In the genomic region with DNA sequence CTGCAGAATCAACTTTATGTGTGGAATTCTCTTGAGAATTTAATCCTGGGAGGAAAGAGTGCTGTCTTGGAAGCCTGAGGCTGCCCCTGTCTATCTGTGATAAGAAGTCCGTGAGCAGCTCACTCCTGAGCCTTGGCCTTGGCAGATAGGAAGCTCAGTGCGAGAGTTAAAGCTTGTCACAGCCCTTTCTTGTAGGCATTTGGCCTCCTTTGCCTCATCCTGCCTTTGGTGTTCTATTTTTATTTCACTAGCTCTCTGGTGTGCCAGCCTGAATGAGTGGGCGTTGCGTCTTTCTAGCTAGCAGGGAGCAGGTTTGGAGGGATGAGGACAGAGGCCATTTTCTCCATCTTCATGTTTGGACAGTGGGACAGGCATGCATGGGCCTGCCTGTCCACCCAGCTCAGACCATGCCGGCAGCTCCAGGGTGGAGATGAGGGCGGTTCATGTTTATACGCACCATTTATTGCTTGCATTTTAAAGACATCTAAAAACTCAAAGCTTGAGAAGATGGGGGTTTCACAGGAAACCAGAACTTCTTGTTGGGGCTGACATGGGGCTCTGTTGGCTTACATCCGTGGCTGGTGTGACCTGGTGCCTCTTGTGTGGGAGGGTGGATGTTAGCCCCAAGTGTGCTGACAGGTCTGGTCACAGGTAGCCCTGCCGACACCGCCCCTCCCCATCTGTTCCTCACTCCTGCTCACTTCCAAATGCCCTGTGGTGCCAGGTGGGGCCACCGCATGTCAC, we compare ENCODE assay signal across 9 cellular contexts. TPM values are rescaled to one million over a fixed set of nuclear protein-coding genes. Genes with fewer than 3 reads are reported as not detected.
DNase-seq lines count a peak whose midpoint lies in the region; ATAC-seq, FAIRE-seq and TF ChIP-seq lines count a peak whose summit lies in the region.
"Had no signal": no experiment of that assay in that cellular context is flagged by ENCODE, and none has a peak within 500 bp of the region (broad histone marks: within the 10 kb centered on the region; RNA-seq: fewer than 3 reads in every experiment).

No MANE protein-coding gene starts in this region.

- TF ChIP-seq POLR2A in GM12892 (IDR thresholded peaks at IDR 0.05; ENCODE audit: low read depth, low read length) (no peak), thyroid gland (IDR thresholded peaks at IDR 0.05) (peak in 1 of 2 donors; percentile 11)

- H3K9me3 ChIP-seq in T-helper 17 cell (ENCODE audit: control insufficient read depth, low read length, poor library complexity, severe bottlenecking), result no peaks in the 10 kb centered on the region
- no peaks in the 10 kb centered on the region for H3K9me3 ChIP-seq in mucosa of descending colon
- H3K9me3 ChIP-seq in thyroid gland, result no peaks in the 10 kb centered on the region

- H3K36me3 Mint-ChIP-seq in T-helper 17 cell (ENCODE audit: low read depth), result no peaks in the 10 kb centered on the region

- DNase-seq in GM12892 (ENCODE audit: insufficient read length) (no peak), T-helper 17 cell (peak; percentile 28 to 51 (median 47)), brain microvascular endothelial cell (no peak), mucosa of descending colon (peak in 2 of 3 donors; percentile 46 to 74), thyroid gland (peak; percentile 56 to 63), DMS53 treated with DMSO at 0.1 percent for 48 hours (lab: John Stamatoyannopoulos, UW; ENCODE audit: unreplicated experiment) (no peak), NCI-H1105 treated with DMSO at 0.1 percent for 48 hours (lab: John Stamatoyannopoulos, UW) (no peak)

- peaks cover 70% of the 10 kb centered on the region for H3K4me1 Mint-ChIP-seq in T-helper 17 cell

- no peak for TF ChIP-seq CTCF in brain microvascular endothelial cell (IDR thresholded peaks at IDR 0.05; ENCODE audit: low read depth, low read length, missing control alignments)
- TF ChIP-seq CTCF in mucosa of descending colon (IDR thresholded peaks at IDR 0.05), result no peak
- TF ChIP-seq CTCF in thyroid gland (IDR thresholded peaks at IDR 0.05), result peak in 1 of 6 experiments; percentile 1

- 69 to 72% methylated on average over 11 of the region's 11 CpGs for WGBS in thyroid gland, 2 donors

- no peaks in the 10 kb centered on the region for H3K27me3 ChIP-seq in brain microvascular endothelial cell (replicated peaks)
- no peaks in the 10 kb centered on the region for H3K27me3 ChIP-seq in thyroid gland

- in situ Hi-C loops in brain microvascular endothelial cell (cut with HindIII; ENCODE audit: low pct_ligation_motif_present, low sequenced_read_pairs), result no loop called here

- H3K27ac ChIP-seq in brain microvascular endothelial cell (peak overlapping the region; percentile 17), thyroid gland (peak overlapping the region; percentile 93 to 97 (median 97))

- H3K4me3 Mint-ChIP-seq in T-helper 17 cell, result peak overlapping the region; percentile 69

- ATAC-seq in T-helper 17 cell (peak; percentile 69), mucosa of descending colon (peak; percentile 11), HG02763 (IDR thresholded peaks at IDR 0.05; ENCODE audit: unreplicated experiment) (no peak)

- no peaks in the 10 kb centered on the region for H3K36me3 ChIP-seq in brain microvascular endothelial cell (replicated peaks)
- H3K36me3 ChIP-seq in mucosa of descending colon (ENCODE audit: low read depth), result no peaks in the 10 kb centered on the region
- H3K36me3 ChIP-seq in thyroid gland, result no peaks in the 10 kb centered on the region

- FAIRE-seq in GM12892 (lab: Jason Lieb, UNC), result peak; percentile 67
- FAIRE-seq: colon had no signal

- H3K4me1 ChIP-seq in mucosa of descending colon (ENCODE audit: low read depth) (peaks cover 50% of the 10 kb centered on the region), thyroid gland (peaks cover 70 to 92% of the 10 kb centered on the region in 2 donors)

- peak overlapping the region; percentile 100 for H3K27ac Mint-ChIP-seq in T-helper 17 cell

- H3K4me3 ChIP-seq in brain microvascular endothelial cell (ENCODE audit: low read depth, low read length), result no peak overlapping the region
- H3K4me3 ChIP-seq in mucosa of descending colon, result no peak overlapping the region
- no peak overlapping the region for H3K4me3 ChIP-seq in thyroid gland (replicated peaks in 1 of 3)

- intact Hi-C loops in mucosa of descending colon (cut with DNase I, micrococcal nuclease), result no loop called here
- intact Hi-C loops in thyroid gland (cut with DNase I), result no loop called here

- H3K27me3 Mint-ChIP-seq in T-helper 17 cell, result no peaks in the 10 kb centered on the region

RNA-seq across cellular contexts. Expression of a gene that starts 29.8 kb away (rescaled TPM):
- polyA plus RNA-seq in GM12892 (2012; ENCODE audit: missing spikeins), result 4.7 TPM
- 1 to 10 TPM; 4.6 to 5.0 TPM for total RNA-seq in T-helper 17 cell
- 1 to 10 TPM; 1.1 to 3.2 (median 2.4) TPM for total RNA-seq in mucosa of descending colon
- 1 to 10 TPM; 5.0 to 9.1 (median 7.4) TPM for total RNA-seq in thyroid gland

RNA-seq across cellular contexts. Expression of a gene that starts 52.9 kb away (rescaled TPM):
- 36.6 TPM for polyA plus RNA-seq in GM12892 (2012; ENCODE audit: missing spikeins)
- total RNA-seq in T-helper 17 cell (10 to 100 TPM; 56.3 to 63.7 TPM), mucosa of descending colon (10 to 100 TPM; 33.6 to 38.2 (median 36.2) TPM), thyroid gland (10 to 100 TPM; 55.0 to 60.1 (median 58.5) TPM)

RNA-seq across cellular contexts. Expression of a gene that starts 53.8 kb away (rescaled TPM):
- polyA plus RNA-seq in GM12892 (2012; ENCODE audit: missing spikeins), result 19.4 TPM
- total RNA-seq in T-helper 17 cell, result 10 to 100 TPM; 56.8 to 63.7 TPM
- 10 to 100 TPM; 29.8 to 34.9 (median 34.4) TPM for total RNA-seq in mucosa of descending colon
- total RNA-seq in thyroid gland, result 10 to 100 TPM; 21.4 to 37.1 (median 30.1) TPM

Comparison
In these comparisons a context has a peak if more than half of its experiments do, and no peak if none do; other contexts are left out.
1. DNase-seq: peak in T-helper 17 cell (3 of 3), mucosa of descending colon (2 of 3) and thyroid gland (2 of 2); none in GM12892 (single experiment), brain microvascular endothelial cell (single experiment), DMS53 treated with DMSO at 0.1 percent for 48 hours (single experiment) and NCI-H1105 treated with DMSO at 0.1 percent for 48 hours (single experiment).